In genomic region chr11:1939006-1939626, GRCh38 we compare ENCODE assay signal across 14 cellular contexts. TPM values are rescaled to one million over a fixed set of nuclear protein-coding genes. Genes with fewer than 3 reads are reported as not detected.
DNase-seq lines count a peak whose midpoint lies in the region; TF ChIP-seq lines count a peak whose summit lies in the region.
"Had no signal": no experiment of that assay in that cellular context is flagged by ENCODE, and none has a peak within 500 bp of the region (broad histone marks: within the 10 kb centered on the region; RNA-seq: fewer than 3 reads in every experiment).

No MANE protein-coding gene starts in this region.

- H3K4me1 Mint-ChIP-seq in T-helper 2 cell treated with Interferon-gamma antibody and Interleukin-4, amounts not matched to agents 5 μg/mL and 100 μg/mL, for 36 hours (ENCODE audit: low read depth): no peaks in the 10 kb centered on the region

- no peaks in the 10 kb centered on the region for H3K36me3 Mint-ChIP-seq in T-helper 2 cell treated with Interferon-gamma antibody and Interleukin-4, amounts not matched to agents 5 μg/mL and 100 μg/mL, for 36 hours (ENCODE audit: low read depth)
- H3K36me3 Mint-ChIP-seq: WTC11 had no signal

- peak overlapping the region in 2 of 3 donors; percentile 43 to 54 for H3K9ac ChIP-seq in skeletal muscle tissue (ENCODE audit: low read depth in 1 of 3, low read length in 3 of 3)

- no peak overlapping the region for H3K4me3 ChIP-seq in skeletal muscle tissue (ENCODE audit: low read length in 3 of 3)
- H3K4me3 ChIP-seq: SJSA1 had no signal

- DNase-seq in GM10266 (ENCODE audit: extremely low spot score) (peak; percentile 47), left kidney (ENCODE audit: low read depth, low spot score) (peak; percentile 66), DMS114 treated with DMSO at 0.1 percent for 48 hours (lab: John Stamatoyannopoulos, UW; ENCODE audit: unreplicated experiment) (no peak), cerebellum (ENCODE audit: low spot score) (no peak), DMS153 treated with DMSO at 0.1 percent for 48 hours (lab: John Stamatoyannopoulos, UW; ENCODE audit: unreplicated experiment) (no peak)
- peak; percentile 3 for DNase-seq in T-helper 2 cell treated with Interferon-gamma antibody and Interleukin-4, amounts not matched to agents 5 μg/mL and 100 μg/mL, for 36 hours (ENCODE audit: low spot score)
- DNase-seq: midbrain, NCI-H1105 treated with DMSO at 0.1 percent for 48 hours, NCI-H748 treated with DMSO at 0.1 percent for 48 hours had no signal

- H3K27me3 ChIP-seq in skeletal muscle tissue (ENCODE audit: control insufficient read depth in 3 of 3, insufficient read depth in 3 of 3, low read length in 3 of 3): no peaks in the 10 kb centered on the region
- H3K27me3 ChIP-seq: SJSA1 had no signal

- no peaks in the 10 kb centered on the region for H3K27me3 Mint-ChIP-seq in T-helper 2 cell treated with Interferon-gamma antibody and Interleukin-4, amounts not matched to agents 5 μg/mL and 100 μg/mL, for 36 hours (ENCODE audit: low read depth)

- peak overlapping the region; percentile 58 for H3K27ac ChIP-seq in skeletal muscle tissue (ENCODE audit: low read depth, low read length)
- H3K27ac ChIP-seq: SJSA1 had no signal

- TF ChIP-seq CTCF in GM10266 (IDR thresholded peaks at IDR 0.05; ENCODE audit: control insufficient read depth, insufficient read depth, low read depth, missing control alignments): no peak

- H3K27ac Mint-ChIP-seq in T-helper 2 cell treated with Interferon-gamma antibody and Interleukin-4, amounts not matched to agents 5 μg/mL and 100 μg/mL, for 36 hours: no peak overlapping the region
- H3K27ac Mint-ChIP-seq: WTC11 had no signal

- peaks cover 9 to 40% (median 22%) of the 10 kb centered on the region in 3 donors for H3K4me1 ChIP-seq in skeletal muscle tissue (ENCODE audit: control insufficient read depth in 3 of 3, insufficient read depth in 3 of 3, low read length in 3 of 3)

- no peaks in the 10 kb centered on the region for H3K9me3 ChIP-seq in skeletal muscle tissue (ENCODE audit: control insufficient read depth in 3 of 3, low read length in 3 of 3)
- H3K9me3 ChIP-seq: SJSA1 had no signal

- H3K4me3 Mint-ChIP-seq in T-helper 2 cell treated with Interferon-gamma antibody and Interleukin-4, amounts not matched to agents 5 μg/mL and 100 μg/mL, for 36 hours: no peak overlapping the region
- H3K4me3 Mint-ChIP-seq: dendritic cell treated with granulocyte-macrophage colony-stimulating factor and Interleukin-4, amounts not matched to agents 40 ng/mL and 50 ng/mL, for 4 days; WTC11 had no signal

- H3K36me3 ChIP-seq in skeletal muscle tissue (ENCODE audit: control insufficient read depth in 3 of 3, insufficient read depth in 3 of 3, low read length in 3 of 3): peaks cover 24 to 32% (median 31%) of the 10 kb centered on the region in 3 donors
- H3K36me3 ChIP-seq: SJSA1 had no signal

- no peaks in the 10 kb centered on the region for H3K9me3 Mint-ChIP-seq in T-helper 2 cell treated with Interferon-gamma antibody and Interleukin-4, amounts not matched to agents 5 μg/mL and 100 μg/mL, for 36 hours
- H3K9me3 Mint-ChIP-seq: dendritic cell treated with granulocyte-macrophage colony-stimulating factor and Interleukin-4, amounts not matched to agents 40 ng/mL and 50 ng/mL, for 4 days; WTC11 had no signal

RNA-seq across cellular contexts. Expression of gene MRPL23, which starts 8.0 kb away (rescaled TPM):
- total RNA-seq in skeletal muscle tissue: 12.0 TPM
- 23.8 TPM for total RNA-seq in cerebellum

RNA-seq across cellular contexts. Expression of gene TNNT3, which starts 19.6 kb away (rescaled TPM):
- 4,042 TPM for total RNA-seq in skeletal muscle tissue
- total RNA-seq in cerebellum: 0.64 TPM
- total RNA-seq: frontal cortex, WTC11 had no signal

RNA-seq across cellular contexts. Expression of gene PRR33, which starts 47.4 kb away (rescaled TPM):
- total RNA-seq in skeletal muscle tissue: 1.0 TPM
- total RNA-seq in cerebellum: not detected
- total RNA-seq: frontal cortex, SJSA1, WTC11 had no signal

RNA-seq across cellular contexts. Expression of gene H19, which starts 58.5 kb away (rescaled TPM):
- total RNA-seq in skeletal muscle tissue (27,241 TPM), cerebellum (29.3 TPM)
- total RNA-seq: SJSA1 had no signal

Comparison
In these comparisons a context has a peak if more than half of its experiments do, and no peak if none do; other contexts are left out.
1. DNase-seq: peak in GM10266 (single experiment), T-helper 2 cell treated with Interferon-gamma antibody and Interleukin-4, amounts not matched to agents 5 μg/mL and 100 μg/mL, for 36 hours (single experiment) and left kidney (single experiment); none in DMS114 treated with DMSO at 0.1 percent for 48 hours (single experiment), cerebellum (single experiment) and DMS153 treated with DMSO at 0.1 percent for 48 hours (single experiment).
2. RNA of gene TNNT3, which starts 19.6 kb away (total RNA-seq): 4,042 TPM in skeletal muscle tissue (single experiment); 0.64 TPM in cerebellum (single experiment); every median in the first group is over 1,000 times any median in the second.